ENCODE assay signal across 12 cellular contexts in genomic region chr17:2239170-2239551, GRCh38.
DNase-seq lines count a peak whose midpoint lies in the region; ATAC-seq, FAIRE-seq and TF ChIP-seq lines count a peak whose summit lies in the region.
"Had no signal": no experiment of that assay in that cellular context is flagged by ENCODE, and none has a peak within 500 bp of the region (broad histone marks: within the 10 kb centered on the region; RNA-seq: fewer than 3 reads in every experiment).

No MANE protein-coding gene starts in this region.

- peak overlapping the region; percentile 15 for H3K4me3 Mint-ChIP-seq in stimulated activated memory B cell treated with anti-CD40 and anti-IgM and Interleukin-4, amounts not matched to agents 10 μg/mL and 1 μg/mL and 100 μg/mL, for 72 hours

- H2AFZ ChIP-seq in OCI-LY1 (ENCODE audit: low read length) (no peak overlapping the region), fibroblast of lung (ENCODE audit: low read length) (no peak overlapping the region)

- H3K4me2 ChIP-seq in OCI-LY1 (ENCODE audit: low read length) (peak overlapping the region; percentile 67), fibroblast of lung (ENCODE audit: extremely low read depth, insufficient read depth, low read length) (peak overlapping the region; percentile 30)

- no peaks in the 10 kb centered on the region for H3K27me3 Mint-ChIP-seq in stimulated activated memory B cell treated with anti-CD40 and anti-IgM and Interleukin-4, amounts not matched to agents 10 μg/mL and 1 μg/mL and 100 μg/mL, for 72 hours

- peak overlapping the region; percentile 30 for H3K4me3 ChIP-seq in OCI-LY1 (ENCODE audit: low read depth, low read length, poor library complexity, severe bottlenecking)
- H3K4me3 ChIP-seq in fibroblast of lung (replicated peaks in 1 of 4; ENCODE audit: control extremely low read depth in 1 of 4, insufficient read depth in 1 of 4, low read depth in 3 of 4, low read length in 4 of 4), result no peak overlapping the region
- H3K4me3 ChIP-seq: body of pancreas had no signal

- H3K9me2 ChIP-seq in OCI-LY1 (ENCODE audit: low read depth, low read length), result no peaks in the 10 kb centered on the region

- DNase-seq in GM18507 (ENCODE audit: extremely low spot score, insufficient read length, low read depth), result no peak
- DNase-seq in fibroblast of lung (ENCODE audit: low read depth in 2 of 2), result no peak
- DNase-seq in NCI-H774 (lab: John Stamatoyannopoulos, UW), result no peak
- DNase-seq: KG1, mammary epithelial cell, NCI-H1694 treated with DMSO at 0.1 percent for 48 hours, NCI-H82 had no signal

- H3K36me3 ChIP-seq in OCI-LY1 (ENCODE audit: insufficient read depth, low read length), result peaks cover 9% of the 10 kb centered on the region; the same call in 1 of the 2 replicates
- H3K36me3 ChIP-seq in fibroblast of lung (ENCODE audit: control insufficient read depth, insufficient read depth, low read length), result no peaks in the 10 kb centered on the region

- H3K27ac Mint-ChIP-seq in stimulated activated memory B cell treated with anti-CD40 and anti-IgM and Interleukin-4, amounts not matched to agents 10 μg/mL and 1 μg/mL and 100 μg/mL, for 72 hours, result peak overlapping the region; percentile 53

- TF ChIP-seq CTCF in OCI-LY1 (IDR thresholded peaks at IDR 0.05; ENCODE audit: low read length), result no peak
- TF ChIP-seq CTCF in fibroblast of lung (conservative IDR thresholded peaks at IDR 0.05 in 1 of 2, IDR thresholded peaks at IDR 0.05 in 1 of 2; ENCODE audit: low read depth in 1 of 2, low read length in 2 of 2), result no peak

- H4K20me1 ChIP-seq in OCI-LY1 (ENCODE audit: insufficient read depth, low read length) (no peaks in the 10 kb centered on the region), fibroblast of lung (ENCODE audit: control insufficient read depth, extremely low read depth, insufficient read depth, low read length) (no peaks in the 10 kb centered on the region)

- peaks cover 56% of the 10 kb centered on the region for H3K4me1 ChIP-seq in OCI-LY1 (ENCODE audit: insufficient read depth, low read length, severe bottlenecking)
- H3K4me1 ChIP-seq in fibroblast of lung (ENCODE audit: control insufficient read depth, extremely low read depth, insufficient read depth, low read length), result peaks cover 61% of the 10 kb centered on the region
- H3K4me1 ChIP-seq: body of pancreas had no signal

- H3K9me3 Mint-ChIP-seq in stimulated activated memory B cell treated with anti-CD40 and anti-IgM and Interleukin-4, amounts not matched to agents 10 μg/mL and 1 μg/mL and 100 μg/mL, for 72 hours, result no peaks in the 10 kb centered on the region

- H3K79me2 ChIP-seq in OCI-LY1 (ENCODE audit: insufficient read depth, low read length) (no peaks in the 10 kb centered on the region), fibroblast of lung (ENCODE audit: control insufficient read depth, insufficient read depth, low read length) (no peaks in the 10 kb centered on the region)

- peaks cover 10% of the 10 kb centered on the region for H3F3A ChIP-seq in OCI-LY1 (ENCODE audit: insufficient read depth, low read length)

- no peak for ATAC-seq in stimulated activated memory B cell treated with anti-CD40 and anti-IgM and Interleukin-4, amounts not matched to agents 10 μg/mL and 1 μg/mL and 100 μg/mL, for 72 hours
- no peak for ATAC-seq in activated CD4-positive, CD25-positive, alpha-beta regulatory T cell treated with anti-CD3 and anti-CD28 coated beads, Interleukin-2, amount 50 U/mL, for 24 hours
- no peak for ATAC-seq in GM18867 (IDR thresholded peaks at IDR 0.05; ENCODE audit: unreplicated experiment)
- ATAC-seq: body of pancreas had no signal

- peak overlapping the region; percentile 94 for H3K27ac ChIP-seq in OCI-LY1 (ENCODE audit: low read depth, low read length, poor library complexity, severe bottlenecking)
- H3K27ac ChIP-seq in fibroblast of lung (ENCODE audit: insufficient read depth, low read length), result peak overlapping the region; percentile 91

- no peaks in the 10 kb centered on the region for H3K9me3 ChIP-seq in OCI-LY1 (ENCODE audit: low read length)
- no peaks in the 10 kb centered on the region for H3K9me3 ChIP-seq in fibroblast of lung (ENCODE audit: control insufficient read depth, insufficient read depth, low read depth, low read length)
- H3K9me3 ChIP-seq: body of pancreas had no signal

- H3K4me1 Mint-ChIP-seq in stimulated activated memory B cell treated with anti-CD40 and anti-IgM and Interleukin-4, amounts not matched to agents 10 μg/mL and 1 μg/mL and 100 μg/mL, for 72 hours, result peaks cover 32% of the 10 kb centered on the region

- peak overlapping the region; percentile 40 for H3K9ac ChIP-seq in OCI-LY1 (ENCODE audit: low read length)
- no peak overlapping the region for H3K9ac ChIP-seq in fibroblast of lung (ENCODE audit: insufficient read depth, low read length)

- FAIRE-seq in GM18507 (lab: Jason Lieb, UNC), result peak; percentile 18

- H3K27me3 ChIP-seq in OCI-LY1 (ENCODE audit: insufficient read depth, low read length) (no peaks in the 10 kb centered on the region), fibroblast of lung (ENCODE audit: control insufficient read depth, insufficient read depth, low read length) (no peaks in the 10 kb centered on the region)
- H3K27me3 ChIP-seq: body of pancreas had no signal

- H3K36me3 Mint-ChIP-seq in stimulated activated memory B cell treated with anti-CD40 and anti-IgM and Interleukin-4, amounts not matched to agents 10 μg/mL and 1 μg/mL and 100 μg/mL, for 72 hours, result peaks cover 29% of the 10 kb centered on the region
